Comparison of ENCODE assay signal across 13 cellular contexts in the genomic region with DNA sequence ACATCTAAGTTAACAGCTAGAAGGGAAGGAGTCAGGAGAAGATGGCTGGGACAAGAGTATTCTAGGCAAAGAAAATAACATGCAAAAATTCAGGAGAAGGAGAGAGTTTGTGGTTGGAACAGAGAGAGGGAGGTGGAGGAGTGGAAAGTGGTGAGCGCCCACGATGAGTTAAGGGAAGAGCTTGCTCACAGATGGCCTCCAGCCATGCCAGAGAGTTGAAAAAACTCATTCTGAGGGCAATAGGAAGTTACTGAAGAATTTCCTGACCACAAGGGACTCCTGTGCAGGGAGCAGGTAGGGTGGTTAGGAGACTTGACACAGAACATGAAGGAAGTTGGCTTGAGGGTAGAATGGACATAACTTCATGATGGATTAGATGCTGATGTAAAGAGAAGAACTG.
DNase-seq lines count a peak whose midpoint lies in the region; FAIRE-seq and TF ChIP-seq lines count a peak whose summit lies in the region.
"Had no signal": no experiment of that assay in that cellular context is flagged by ENCODE, and none has a peak within 500 bp of the region (broad histone marks: within the 10 kb centered on the region; RNA-seq: fewer than 3 reads in every experiment).

No MANE protein-coding gene starts in this region.

- no peaks in the 10 kb centered on the region for H3K23me2 ChIP-seq in H1 (ENCODE audit: low read depth, low read length)

- TF ChIP-seq CTCF in H1 (IDR thresholded peaks at IDR 0.05; ENCODE audit: control extremely low read depth in 1 of 3, insufficient read depth in 1 of 3, low read depth in 1 of 3, low read length in 3 of 3) (no peak), osteocyte (IDR thresholded peaks at IDR 0.05) (no peak)

- FAIRE-seq in H1 (lab: Jason Lieb, UNC), result no peak

- no peak overlapping the region for H2BK5ac ChIP-seq in H1 (ENCODE audit: low read depth, low read length)

- H3K4me3 ChIP-seq in H1 (ENCODE audit: extremely low read depth in 1 of 4, insufficient read depth in 2 of 4, low read depth in 3 of 4, low read length in 4 of 4), result no peak overlapping the region
- H3K4me3 ChIP-seq: SJCRH30 had no signal

- DNase-seq in A172 (ENCODE audit: low spot score) (peak; percentile 46), CMK (ENCODE audit: low read depth) (peak; percentile 8), RPMI7951 (ENCODE audit: low read depth) (peak; percentile 67), H1 (ENCODE audit: low read depth in 1 of 2, low spot score in 2 of 2) (no peak), cerebellum (ENCODE audit: low spot score) (no peak), GM19240 (ENCODE audit: insufficient read length, low spot score) (no peak), osteocyte (ENCODE audit: extremely low spot score, unreplicated experiment) (no peak)
- DNase-seq: activated naive CD4-positive, alpha-beta T cell; H7; NCI-H187 treated with DMSO at 0.1 percent for 48 hours; NCI-H510A; nephron progenitor cell; SJCRH30 had no signal

- H3K9ac ChIP-seq in H1 (replicated peaks in 1 of 4; ENCODE audit: extremely low read depth in 1 of 4, low read depth in 3 of 4, low read length in 3 of 4), result no peak overlapping the region

- no peak overlapping the region for H3K27ac ChIP-seq in H1 (ENCODE audit: low read depth, low read length)
- H3K27ac ChIP-seq: SJCRH30 had no signal

- no peak overlapping the region for H3K56ac ChIP-seq in H1 (replicated peaks; ENCODE audit: insufficient read length, low read depth, low read length)

- peaks cover 6% of the 10 kb centered on the region for H3K9me3 Mint-ChIP-seq in osteocyte (ENCODE audit: unreplicated experiment)
- H3K9me3 Mint-ChIP-seq: nephron progenitor cell had no signal

- H3K18ac ChIP-seq in H1 (ENCODE audit: extremely low read depth, low read length), result no peak overlapping the region

- no peak overlapping the region for H3K23ac ChIP-seq in H1 (ENCODE audit: insufficient read length)

- TF ChIP-seq RAD21 in H1 (IDR thresholded peaks at IDR 0.05 in 1 of 2, conservative IDR thresholded peaks at IDR 0.05 in 1 of 2; ENCODE audit: low read depth in 2 of 2, low read length in 2 of 2), result no peak

- H4K8ac ChIP-seq in H1 (ENCODE audit: extremely low read depth, insufficient read depth, low read length), result no peak overlapping the region

- WGBS in H1 (ENCODE audit: extremely low coverage in 1 of 2, insufficient coverage in 1 of 2, insufficient read length in 1 of 2, insufficient replicate concordance in 2 of 2, low coverage in 1 of 2, low lambda C conversion rate in 2 of 2, missing lambda C conversion rate in 1 of 2), 2 experiments, result 92% methylated on average over 2 of the region's 2 CpGs; no CpG with 5 or more reads in 1 of the 2 experiments

- H2BK12ac ChIP-seq in H1 (ENCODE audit: low read depth, low read length), result no peak overlapping the region; the same call in 1 of the 2 replicates

- H3K4me1 ChIP-seq in H1 (replicated peaks in 1 of 4; ENCODE audit: control insufficient read depth in 3 of 4, insufficient read depth in 4 of 4, low read length in 3 of 4), result peaks cover 0 to 3% (median 0%) of the 10 kb centered on the region in 4 experiments; a peak in 2 of 7 replicates
- H3K4me1 ChIP-seq: SJCRH30 had no signal

- no peak overlapping the region for H3K4me2 ChIP-seq in H1 (ENCODE audit: insufficient read depth in 1 of 2, low read depth in 2 of 2, low read length in 2 of 2)

- H3K27me3 Mint-ChIP-seq in osteocyte (ENCODE audit: unreplicated experiment), result no peaks in the 10 kb centered on the region

- H3K36me3 Mint-ChIP-seq in osteocyte (ENCODE audit: unreplicated experiment), result no peaks in the 10 kb centered on the region

- no peaks in the 10 kb centered on the region for H3K4me1 Mint-ChIP-seq in osteocyte (ENCODE audit: unreplicated experiment)

- H4K91ac ChIP-seq in H1 (replicated peaks; ENCODE audit: insufficient read length, low read length), result no peak overlapping the region

- 0 out of 2 replicates have a peak overlapping the region, but pooled peaks have one; percentile 32 for H2BK15ac ChIP-seq in H1 (ENCODE audit: low read length)

- TF ChIP-seq POLR2A in H1 (IDR thresholded peaks at IDR 0.05; ENCODE audit: control extremely low read depth in 1 of 2, low read depth in 2 of 2, low read length in 2 of 2), result no peak

- H3K14ac ChIP-seq in H1 (ENCODE audit: insufficient read length), result no peak overlapping the region

- no peak overlapping the region for H3K4me3 Mint-ChIP-seq in osteocyte (ENCODE audit: unreplicated experiment)
- H3K4me3 Mint-ChIP-seq: nephron progenitor cell had no signal

- POLR2A ChIA-PET in H1 (lab: Charles Lee; ENCODE audit: partially characterized antibody), result no interaction called here

- no peak overlapping the region for H3K27ac Mint-ChIP-seq in osteocyte (ENCODE audit: unreplicated experiment)
- H3K27ac Mint-ChIP-seq: nephron progenitor cell had no signal

- CTCF ChIA-PET in H1 (lab: Charles Lee; ENCODE audit: partially characterized antibody), result interaction anchor here (0.7 to 3.3 kb wide), 3 partner anchors 95 to 232 kb away, joined by 3 to 17 read pairs (median 3); a partner anchor contains a TSS

- H3K36me3 ChIP-seq in H1 (ENCODE audit: control insufficient read depth in 2 of 4, insufficient read depth in 4 of 4, low read length in 3 of 4), result no peaks in the 10 kb centered on the region
- H3K36me3 ChIP-seq: SJCRH30 had no signal

- H3K4ac ChIP-seq in H1 (replicated peaks; ENCODE audit: insufficient read length, low read depth, low read length), result no peak overlapping the region

- H2BK20ac ChIP-seq in H1 (ENCODE audit: low read length), result no peak overlapping the region

- no peak overlapping the region for H4K5ac ChIP-seq in H1 (ENCODE audit: insufficient read length, low read depth, low read length)

- H2BK120ac ChIP-seq in H1 (replicated peaks; ENCODE audit: low read depth, low read length), result no peak overlapping the region

- H2AFZ ChIP-seq in H1 (ENCODE audit: low read length), result no peak overlapping the region

- H3K9me3 ChIP-seq in H1 (ENCODE audit: insufficient read depth in 2 of 2, low read depth in 1 of 2, low read length in 1 of 2), result no peaks in the 10 kb centered on the region
- H3K9me3 ChIP-seq: SJCRH30 had no signal

- H3K79me1 ChIP-seq in H1 (ENCODE audit: low read depth, low read length), result no peaks in the 10 kb centered on the region

- no peaks in the 10 kb centered on the region for H3K27me3 ChIP-seq in H1 (replicated peaks in 1 of 4; ENCODE audit: control insufficient read depth in 3 of 4, extremely low read depth in 1 of 4, insufficient read depth in 3 of 4, low read length in 3 of 4)

- no peaks in the 10 kb centered on the region for H4K20me1 ChIP-seq in H1 (replicated peaks in 1 of 2; ENCODE audit: control insufficient read depth in 1 of 2, insufficient read depth in 2 of 2, low read length in 2 of 2)

- no peak for TF ChIP-seq EP300 in H1 (IDR thresholded peaks at IDR 0.05; ENCODE audit: borderline replicate concordance in 1 of 2, low read depth in 2 of 2, low read length in 2 of 2)

- no peaks in the 10 kb centered on the region for H3K79me2 ChIP-seq in H1 (ENCODE audit: control insufficient read depth in 1 of 2, insufficient read depth in 2 of 2, low read length in 2 of 2)

- no peak overlapping the region for H2AK5ac ChIP-seq in H1 (ENCODE audit: low read depth, low read length)

TF ChIP-seq in H1, 55 proteins besides CTCF, POLR2A, EP300 and RAD21:
- TF ChIP-seq EZH2 (IDR thresholded peaks at IDR 0.05; ENCODE audit: low read depth, low read length, severe bottlenecking), result no peak
- no peak for TF ChIP-seq SIRT6 (IDR thresholded peaks at IDR 0.05; ENCODE audit: low read length)
- no peak for TF ChIP-seq NANOG (IDR thresholded peaks at IDR 0.05; ENCODE audit: insufficient read depth, low read depth, low read length, poor library complexity, severe bottlenecking)
- TF ChIP-seq PHF8 (conservative IDR thresholded peaks at IDR 0.05; ENCODE audit: low read depth, low read length), result no peak

Comparison
In these comparisons a context has a peak if more than half of its experiments do, and no peak if none do; other contexts are left out.
1. DNase-seq: peak in A172 (single experiment), CMK (single experiment) and RPMI7951 (single experiment); none in H1 (0 of 2), cerebellum (single experiment), GM19240 (single experiment) and osteocyte (single experiment).